Comparison of ENCODE assay signal across 10 cellular contexts in the genomic region with DNA sequence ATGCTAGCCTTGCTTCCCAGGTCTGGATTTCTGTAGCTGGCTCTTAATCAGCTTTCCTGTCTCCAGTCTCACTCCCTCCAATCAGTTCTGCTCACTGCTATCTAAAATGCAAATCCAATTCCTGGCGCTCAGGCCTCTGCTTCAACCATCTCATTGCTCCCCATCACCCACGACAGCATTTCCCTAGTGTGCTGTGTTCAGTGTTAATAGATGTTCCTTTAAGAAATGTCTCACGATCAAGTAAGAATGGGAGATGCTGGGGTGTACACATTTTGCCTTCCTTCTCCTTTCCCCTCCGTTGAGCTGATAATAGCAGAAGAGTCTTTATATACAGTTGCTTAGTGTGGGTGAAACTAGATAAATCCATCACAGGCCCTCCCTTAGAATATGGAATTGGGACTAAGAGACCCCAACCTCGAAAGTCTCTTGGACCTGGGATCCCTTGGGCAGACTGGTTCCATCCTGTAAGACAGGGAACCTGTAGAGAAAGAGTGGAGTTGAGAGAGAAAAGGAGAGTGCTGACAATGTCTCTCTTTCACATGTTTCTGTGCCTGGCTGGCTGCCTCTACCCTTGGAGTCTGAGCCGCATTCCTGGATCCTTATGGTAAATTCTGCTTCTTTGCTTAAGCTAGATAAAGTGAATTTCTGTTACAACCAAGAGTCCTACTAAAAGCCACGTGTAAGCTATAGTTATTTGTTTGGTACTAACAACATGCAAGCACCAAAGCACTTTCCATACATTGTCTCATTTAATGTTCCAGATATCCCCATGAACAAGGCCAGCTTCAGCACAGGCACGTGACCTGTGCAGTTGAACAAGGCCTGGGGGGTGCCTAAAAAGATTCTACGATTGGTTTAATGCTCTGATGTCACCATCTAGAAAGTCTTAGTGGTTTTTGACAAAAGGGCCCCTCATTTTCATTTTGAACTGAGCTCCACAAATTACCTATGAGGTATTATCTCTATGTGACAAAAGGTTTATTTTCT. TPM values are rescaled to one million over a fixed set of nuclear protein-coding genes. Genes with fewer than 3 reads are reported as not detected.
A peak's percentile ranks its signal among the peaks of the same experiment; 100 is the strongest.
DNase-seq lines count a peak whose midpoint lies in the region; ATAC-seq and TF ChIP-seq lines count a peak whose summit lies in the region.
"Had no signal": no experiment of that assay in that cellular context is flagged by ENCODE, and none has a peak within 500 bp of the region (broad histone marks: within the 10 kb centered on the region; RNA-seq: fewer than 3 reads in every experiment).

No MANE protein-coding gene starts in this region.

- CTCF ChIA-PET in Panc1 (lab: Charles Lee) = interaction anchor here (0.6 to 1.0 kb wide), 2 partner anchors 59 to 258 kb away, joined by 3 to 5 read pairs; no protein-coding TSS in a partner anchor

- no peak overlapping the region for H3K27ac Mint-ChIP-seq in effector memory CD8-positive, alpha-beta T cell
- H3K27ac Mint-ChIP-seq: activated naive CD8-positive, alpha-beta T cell treated with anti-CD3 and anti-CD28 coated beads, Interleukin-2, amount 10 ng/mL, durations not matched to agents 7 days and 5 days had no signal

- no peak for ATAC-seq in Panc1
- ATAC-seq in effector memory CD8-positive, alpha-beta T cell (replicated peaks) = no peak
- ATAC-seq in GM18873 (IDR thresholded peaks at IDR 0.05; ENCODE audit: low FRiP score, unreplicated experiment) = no peak

- POLR2A ChIA-PET in Panc1 (lab: Charles Lee) = no interaction called here

- peaks cover 16 to 21% of the 10 kb centered on the region in 2 donors for H3K4me1 Mint-ChIP-seq in effector memory CD8-positive, alpha-beta T cell (ENCODE audit: low read depth in 2 of 2)

- DNase-seq in NCI-H2196 (lab: John Stamatoyannopoulos, UW; ENCODE audit: unreplicated experiment) (peak; percentile 11), NCI-H2196 treated with DMSO at 0.1 percent for 48 hours (lab: John Stamatoyannopoulos, UW; ENCODE audit: unreplicated experiment) (no peak), Panc1 (ENCODE audit: low read depth, low spot score) (no peak), tibial artery (no peak)
- DNase-seq in stimulated activated CD4-positive, alpha-beta T cell treated with anti-CD3 and anti-CD28 coated beads, Interleukin-15, amount 100 ng/mL, for 24 hours = no peak
- DNase-seq in effector memory CD8-positive, alpha-beta T cell = no peak
- DNase-seq: activated naive CD8-positive, alpha-beta T cell treated with anti-CD3 and anti-CD28 coated beads, Interleukin-2, amount 10 ng/mL, durations not matched to agents 7 days and 5 days; occipital lobe had no signal

- H3K36me3 ChIP-seq in Panc1 (ENCODE audit: control insufficient read depth, insufficient read depth, low read length) (no peaks in the 10 kb centered on the region; the same call in 1 of the 2 replicates), iPS-18a (ENCODE audit: control insufficient read depth, low read depth, low read length) (no peaks in the 10 kb centered on the region), tibial artery (no peaks in the 10 kb centered on the region)

- no peaks in the 10 kb centered on the region for H3K9me3 Mint-ChIP-seq in effector memory CD8-positive, alpha-beta T cell
- H3K9me3 Mint-ChIP-seq: activated naive CD8-positive, alpha-beta T cell treated with anti-CD3 and anti-CD28 coated beads, Interleukin-2, amount 10 ng/mL, durations not matched to agents 7 days and 5 days had no signal

- in situ Hi-C loops in Panc1 (cut with HindIII; ENCODE audit: low pct_unique_long_range_greater_than_20kb, low sequenced_read_pairs) = no loop called here

- H3K9ac ChIP-seq in iPS-18a (ENCODE audit: low read length) = peak overlapping the region; percentile 93

- intact Hi-C loops in Panc1 (cut with micrococcal nuclease; ENCODE audit: unreplicated experiment) = no loop called here
- intact Hi-C loops in tibial artery (cut with DNase I; ENCODE audit: low total_unique reads) = no loop called here

- no TSS peak for BruUV-seq in Panc1 (replicated peaks; lab: Mats Ljungman, UMichigan)

- peaks cover 15% of the 10 kb centered on the region for H3K36me3 Mint-ChIP-seq in effector memory CD8-positive, alpha-beta T cell (ENCODE audit: insufficient read depth)

- no peaks in the 10 kb centered on the region for H3K9me3 ChIP-seq in Panc1 (ENCODE audit: control insufficient read depth, insufficient read depth, low read depth, low read length)
- no peaks in the 10 kb centered on the region for H3K9me3 ChIP-seq in iPS-18a (ENCODE audit: control insufficient read depth, low read depth, low read length)
- no peaks in the 10 kb centered on the region for H3K9me3 ChIP-seq in tibial artery

- H3K27me3 ChIP-seq in Panc1 (ENCODE audit: control insufficient read depth, insufficient read depth, low read length) = no peaks in the 10 kb centered on the region
- no peaks in the 10 kb centered on the region for H3K27me3 ChIP-seq in iPS-18a (ENCODE audit: control insufficient read depth, insufficient read depth, low read length)
- no peaks in the 10 kb centered on the region for H3K27me3 ChIP-seq in tibial artery

- TF ChIP-seq CTCF in Panc1 (IDR thresholded peaks at IDR 0.05) (no peak), tibial artery (IDR thresholded peaks at IDR 0.05) (no peak)

- peak overlapping the region; percentile 98 for H3K27ac ChIP-seq in Panc1 (ENCODE audit: low read length)
- H3K27ac ChIP-seq in iPS-18a (ENCODE audit: low read length) = no peak overlapping the region
- H3K27ac ChIP-seq in tibial artery = peak overlapping the region; percentile 96 to 97

- H3K4me3 Mint-ChIP-seq in effector memory CD8-positive, alpha-beta T cell = no peak overlapping the region
- H3K4me3 Mint-ChIP-seq: activated naive CD8-positive, alpha-beta T cell treated with anti-CD3 and anti-CD28 coated beads, Interleukin-2, amount 10 ng/mL, durations not matched to agents 7 days and 5 days had no signal

- H3K4me1 ChIP-seq in Panc1 (ENCODE audit: control insufficient read depth, insufficient read depth, low read length) = peaks cover 34% of the 10 kb centered on the region
- H3K4me1 ChIP-seq in iPS-18a (ENCODE audit: control insufficient read depth, low read depth, low read length) = peaks cover 35% of the 10 kb centered on the region
- peaks cover 0 to 27% (median 20%) of the 10 kb centered on the region in 4 donors for H3K4me1 ChIP-seq in tibial artery

- H3K4me3 ChIP-seq in Panc1 (ENCODE audit: low read depth in 2 of 2, low read length in 2 of 2) (peak overlapping the region in 1 of 2 experiments; percentile 81; a peak in 2 of 4 replicates), iPS-18a (ENCODE audit: low read length) (peak overlapping the region; percentile 66), tibial artery (no peak overlapping the region)

- no peaks in the 10 kb centered on the region for H3K27me3 Mint-ChIP-seq in effector memory CD8-positive, alpha-beta T cell
- H3K27me3 Mint-ChIP-seq: activated naive CD8-positive, alpha-beta T cell treated with anti-CD3 and anti-CD28 coated beads, Interleukin-2, amount 10 ng/mL, durations not matched to agents 7 days and 5 days had no signal

RNA-seq across cellular contexts. Expression of a gene that starts 1.9 kb away (rescaled TPM):
- total RNA-seq in Panc1 (2021; ENCODE audit: unreplicated experiment) = 85.6 TPM
- polyA plus RNA-seq in Panc1 (2012; ENCODE audit: insufficient read length) = 30.1 TPM
